In genomic region chr9:70340572-70340971, GRCh38 we compare ENCODE assay signal across 8 cellular contexts.
DNase-seq lines count a peak whose midpoint lies in the region; ATAC-seq and TF ChIP-seq lines count a peak whose summit lies in the region.

No MANE protein-coding gene starts in this region.

- H3K4me3 ChIP-seq in AG04449 (ENCODE audit: low read depth, low read length): no peak overlapping the region

- POLR2A ChIA-PET in AG04449 (lab: Yijun Ruan, JAX): interaction anchor here (1.2 kb wide), 1 partner anchor 262 kb away, joined by 4 read pairs; no protein-coding TSS in a partner anchor

- ATAC-seq in GM19467 (IDR thresholded peaks at IDR 0.05; ENCODE audit: unreplicated experiment) (no peak), HG02973 (IDR thresholded peaks at IDR 0.05; ENCODE audit: unreplicated experiment) (no peak)

- TF ChIP-seq CTCF in AG04449 (IDR thresholded peaks at IDR 0.05; ENCODE audit: insufficient read depth, low read length, missing control alignments) (peak; percentile 8), VCaP (conservative IDR thresholded peaks at IDR 0.05) (peak; percentile 71)

- H3K27ac ChIP-seq in VCaP: no peak overlapping the region

- DNase-seq in AG04449 (ENCODE audit: low read depth, low spot score) (no peak), HCEC 1CT (peak; percentile 51), kidney glomerular epithelial cell (lab: John Stamatoyannopoulos, UW) (peak; percentile 42), T-helper 1 cell (no peak), foreskin melanocyte (no peak)

- CTCF ChIA-PET in AG04449 (lab: Yijun Ruan, JAX): interaction anchor here (0.6 to 9.1 kb wide), 33 partner anchors 8 to 1345 kb away, joined by 3 to 175 read pairs (median 4); partner anchors contain the start of gene SMC5

Comparison
In these comparisons a context has a peak if more than half of its experiments do, and no peak if none do; other contexts are left out.
1. DNase-seq: peak in HCEC 1CT (single experiment) and kidney glomerular epithelial cell (single experiment); none in AG04449 (single experiment), T-helper 1 cell (0 of 5) and foreskin melanocyte (single experiment).